In genomic region chr1:148522561-148523204, GRCh38 we compare ENCODE assay signal across 9 cellular contexts. TPM values are rescaled to one million over a fixed set of nuclear protein-coding genes. Genes with fewer than 3 reads are reported as not detected.
DNase-seq lines count a peak whose midpoint lies in the region; ATAC-seq and TF ChIP-seq lines count a peak whose summit lies in the region.
"Not testable (repeated sequence)": the region's sequence is repeated elsewhere in the genome, so short reads cannot be mapped to it uniquely, and the experiment has no call there.
"Had no signal": no experiment of that assay in that cellular context is flagged by ENCODE, and none has a peak within 500 bp of the region (broad histone marks: within the 10 kb centered on the region; RNA-seq: fewer than 3 reads in every experiment).

No MANE protein-coding gene starts in this region.

- not testable (repeated sequence) for H3K9me3 ChIP-seq in trophoblast cell (ENCODE audit: insufficient read depth, low read depth, low read length); thymus (ENCODE audit: control insufficient read depth)

- not testable (repeated sequence) for H3K9ac ChIP-seq in trophoblast cell (ENCODE audit: low read length)

- not testable (repeated sequence) for H3K9me3 Mint-ChIP-seq in activated naive CD8-positive, alpha-beta T cell treated with anti-CD3 and anti-CD28 coated beads, Interleukin-2, amount 50 U/mL, for 24 hours

- not testable (repeated sequence) for H3K36me3 ChIP-seq in trophoblast cell (ENCODE audit: control insufficient read depth in 1 of 2, insufficient read depth in 2 of 2, low read length in 2 of 2); thymus (ENCODE audit: control insufficient read depth, insufficient read depth)

- no CpG with 5 or more reads among the region's 30 CpGs for WGBS in trophoblast cell (ENCODE audit: extremely low coverage, insufficient coverage, insufficient read length)
- WGBS in thymus = under 1% methylated on average over 30 of the region's 30 CpGs

- DNase-seq in GM12864 (ENCODE audit: low read depth) (peak; percentile 98), NCI-H1105 treated with DMSO at 0.1 percent for 48 hours (lab: John Stamatoyannopoulos, UW) (peak; percentile 94), T follicular helper cell (ENCODE audit: low read depth) (peak; percentile 79), cardiac septum (ENCODE audit: low spot score) (peak; percentile 85), trophoblast cell (peak; percentile 94 to 96)
- peak; percentile 90 for DNase-seq in activated naive CD8-positive, alpha-beta T cell treated with anti-CD3 and anti-CD28 coated beads, Interleukin-2, amount 50 U/mL, for 24 hours

- not testable (repeated sequence) for H2BK5ac ChIP-seq in trophoblast cell (ENCODE audit: low read depth, low read length, poor library complexity)

- peaks cover 17% of the 10 kb centered on the region for H3K4me1 Mint-ChIP-seq in activated naive CD8-positive, alpha-beta T cell treated with anti-CD3 and anti-CD28 coated beads, Interleukin-2, amount 50 U/mL, for 24 hours

- peak overlapping the region; percentile 23 for H3K4me2 ChIP-seq in trophoblast cell (ENCODE audit: low read length)

- ATAC-seq in HG02588 (IDR thresholded peaks at IDR 0.05; ENCODE audit: unreplicated experiment) = peak; percentile 75
- peak; percentile 92 for ATAC-seq in activated naive CD8-positive, alpha-beta T cell treated with anti-CD3 and anti-CD28 coated beads, Interleukin-2, amount 50 U/mL, for 24 hours

- not testable (repeated sequence) for H4K91ac ChIP-seq in trophoblast cell (ENCODE audit: low read depth, low read length)

- H2BK120ac ChIP-seq in trophoblast cell (ENCODE audit: insufficient read depth, low read length, poor library complexity) = not testable (repeated sequence)

- not testable (repeated sequence) for H3K27me3 ChIP-seq in trophoblast cell (ENCODE audit: insufficient read depth, low read length); thymus (ENCODE audit: control insufficient read depth, insufficient read depth)

- not testable (repeated sequence) for H3K23ac ChIP-seq in trophoblast cell (ENCODE audit: low read length)

- not testable (repeated sequence) for H3K79me1 ChIP-seq in trophoblast cell (ENCODE audit: low read length)

- peak overlapping the region; percentile 99 for H3K27ac Mint-ChIP-seq in activated naive CD8-positive, alpha-beta T cell treated with anti-CD3 and anti-CD28 coated beads, Interleukin-2, amount 50 U/mL, for 24 hours

- not testable (repeated sequence) for H2BK12ac ChIP-seq in trophoblast cell (ENCODE audit: low read length)

- H3K14ac ChIP-seq in trophoblast cell (ENCODE audit: low read length) = not testable (repeated sequence)

- H3K4me1 ChIP-seq in trophoblast cell (ENCODE audit: control insufficient read depth in 1 of 2, insufficient read depth in 2 of 2, low read length in 2 of 2); thymus (ENCODE audit: control insufficient read depth, insufficient read depth, low read length): not testable (repeated sequence)

- intact Hi-C loops in cardiac septum (cut with DNase I) = not testable (repeated sequence)

- H2AFZ ChIP-seq in trophoblast cell (ENCODE audit: insufficient read depth, low read length, poor library complexity) = not testable (repeated sequence)

- H3K4ac ChIP-seq in trophoblast cell (ENCODE audit: low read depth, low read length) = not testable (repeated sequence)

- not testable (repeated sequence) for TF ChIP-seq CTCF in GM12864 (IDR thresholded peaks at IDR 0.05; ENCODE audit: low read depth, low read length, missing control alignments)

- not testable (repeated sequence) for H3K27me3 Mint-ChIP-seq in activated naive CD8-positive, alpha-beta T cell treated with anti-CD3 and anti-CD28 coated beads, Interleukin-2, amount 50 U/mL, for 24 hours

- not testable (repeated sequence) for H4K12ac ChIP-seq in trophoblast cell (ENCODE audit: low read depth, low read length)

- not testable (repeated sequence) for H3K18ac ChIP-seq in trophoblast cell (ENCODE audit: low read length)

- not testable (repeated sequence) for H3K79me2 ChIP-seq in trophoblast cell (ENCODE audit: control insufficient read depth, insufficient read depth, low read length, poor library complexity)

- not testable (repeated sequence) for H2AK5ac ChIP-seq in trophoblast cell (ENCODE audit: low read length)

- H3K27ac ChIP-seq in trophoblast cell (ENCODE audit: low read depth, low read length) = not testable (repeated sequence)
- H3K27ac ChIP-seq in thymus (ENCODE audit: low read depth) = peak overlapping the region; percentile 86

- H3K4me3 Mint-ChIP-seq in activated naive CD8-positive, alpha-beta T cell treated with anti-CD3 and anti-CD28 coated beads, Interleukin-2, amount 50 U/mL, for 24 hours = peak overlapping the region; percentile 78

- H4K8ac ChIP-seq in trophoblast cell (ENCODE audit: low read depth, low read length) = not testable (repeated sequence)

- H3K36me3 Mint-ChIP-seq in activated naive CD8-positive, alpha-beta T cell treated with anti-CD3 and anti-CD28 coated beads, Interleukin-2, amount 50 U/mL, for 24 hours (ENCODE audit: low read depth) = not testable (repeated sequence)

- H3K4me3 ChIP-seq in GM12864 (ENCODE audit: low read depth, low read length) (peak overlapping the region; percentile 19), thymus (ENCODE audit: low read length) (peak overlapping the region; percentile 54)
- not testable (repeated sequence) for H3K4me3 ChIP-seq in trophoblast cell (ENCODE audit: low read depth, low read length)

RNA-seq across cellular contexts. Expression of gene PPIAL4G, which starts 39.6 kb away (rescaled TPM):
- not detected for total RNA-seq in cardiac septum
- not detected in 2 replicates for polyA plus RNA-seq in trophoblast cell (2013)
- 0.11 TPM for polyA plus RNA-seq in thymus
- total RNA-seq: subcutaneous adipose tissue had no signal
